ENCODE assay signal across 1 cellular context in genomic region chr18:985301-985700, GRCh38.
A peak's percentile ranks its signal among the peaks of the same experiment; 100 is the strongest.
TF ChIP-seq lines count a peak whose summit lies in the region.

No MANE protein-coding gene starts in this region.

TF ChIP-seq in H1, 55 proteins besides CTCF, POLR2A, EP300 and RAD21 (continued from another document):
- TF ChIP-seq CHD7 (IDR thresholded peaks at IDR 0.05; ENCODE audit: insufficient replicate concordance, low read length) (peak; percentile 28), ASH2L (IDR thresholded peaks at IDR 0.05; ENCODE audit: low read length) (peak; percentile 35)
